21 cellular contexts compared by ENCODE assay signal in genomic region chr4:149234798-149235197, GRCh38.
"Had no signal": no experiment of that assay in that cellular context is flagged by ENCODE, and none has a peak within 500 bp of the region (broad histone marks: within the 10 kb centered on the region; RNA-seq: fewer than 3 reads in every experiment).

No MANE protein-coding gene starts in this region.

- H3K27me3 ChIP-seq: dorsolateral prefrontal cortex, esophagus muscularis mucosa, foreskin keratinocyte, gastroesophageal sphincter, heart left ventricle, hepatocyte had no signal

- H3K4me2 ChIP-seq: hepatocyte had no signal

- H2AFZ ChIP-seq: hepatocyte had no signal

- FAIRE-seq: colon, endothelial cell of umbilical vein, frontal cortex had no signal

- H3K79me2 ChIP-seq: hepatocyte had no signal

- H3K27ac ChIP-seq: coronary artery, dorsolateral prefrontal cortex, esophagus muscularis mucosa, foreskin keratinocyte, gastroesophageal sphincter, heart left ventricle, hepatocyte, left ventricle myocardium inferior, lower lobe of right lung had no signal

- ATAC-seq: foreskin keratinocyte, gastroesophageal sphincter, heart left ventricle, left cardiac atrium, left lobe of liver, lower lobe of right lung had no signal

- DNase-seq: dermis blood vessel endothelial cell; dorsolateral prefrontal cortex; effector CD4-positive, alpha-beta T cell; effector memory CD4-positive, alpha-beta T cell; heart left ventricle; hypothalamus; immature natural killer cell; islet precursor cell; left cardiac atrium; left ventricle myocardium inferior; lower lobe of right lung; mesenchymal stem cell had no signal

- H3K4me1 ChIP-seq: esophagus muscularis mucosa, foreskin keratinocyte, gastroesophageal sphincter, heart left ventricle, left ventricle myocardium inferior, lower lobe of right lung had no signal

- H3K36me3 ChIP-seq: esophagus muscularis mucosa, gastroesophageal sphincter, heart left ventricle, left ventricle myocardium inferior, lower lobe of right lung had no signal

- H3K4me3 ChIP-seq: coronary artery, dorsolateral prefrontal cortex, esophagus muscularis mucosa, gastroesophageal sphincter, heart left ventricle, hepatocyte, left ventricle myocardium inferior, lower lobe of right lung had no signal

- H3K9me3 ChIP-seq: lower lobe of right lung had no signal
